Comparison of ENCODE assay signal across 24 cellular contexts in genomic region chr16:27952811-27953210, GRCh38.
"Had no signal": no experiment of that assay in that cellular context is flagged by ENCODE, and none has a peak within 500 bp of the region (broad histone marks: within the 10 kb centered on the region; RNA-seq: fewer than 3 reads in every experiment).

No MANE protein-coding gene starts in this region.

- DNase-seq: activated CD4-positive, alpha-beta T cell treated with anti-CD3 and anti-CD28 coated beads, Interleukin-2, amount 10 ng/mL, durations not matched to agents 24 days and 14 days; activated CD4-positive, alpha-beta T cell treated with anti-CD3 and anti-CD28 coated beads, Interleukin-2, amount 50 U/mL, for 48 hours; activated CD8-positive, alpha-beta T cell treated with anti-CD3 and anti-CD28 coated beads, Interleukin-2, amount 10 ng/mL, durations not matched to agents 7 days and 5 days; activated gamma-delta T cell treated with Interleukin-2 at 50 U/mL for 16 hours; activated naive CD4-positive, alpha-beta T cell treated with anti-CD3 and anti-CD28 coated beads for 36 hours; activated T-cell treated with anti-CD3 and anti-CD28 coated beads, Interleukin-2, amount 50 U/mL, for 24 hours; adrenal gland; body of pancreas; IMR-90; NCI-H1092 treated with DMSO at 0.1 percent for 48 hours; NCI-H1417; NCI-H146; NCI-H187; NCI-H2029 treated with DMSO at 0.1 percent for 48 hours; NCI-H510A; NCI-H526; NCI-H748 treated with DMSO at 0.1 percent for 48 hours; NK-92 treated with Interleukin-12 subunit alpha and Interleukin-12 subunit beta, amount 100 ng/mL, for 24 hours; OCI-M1; Right ventricle myocardium superior; SW 1271; T-helper 1 cell; T-helper 2 cell; T-helper 9 cell had no signal
